ENCODE assay signal across 11 cellular contexts in genomic region chr14:55927059-55927458, GRCh38.
"Had no signal": no experiment of that assay in that cellular context is flagged by ENCODE, and none has a peak within 500 bp of the region (broad histone marks: within the 10 kb centered on the region; RNA-seq: fewer than 3 reads in every experiment).

No MANE protein-coding gene starts in this region.

- H3K4me1 ChIP-seq: esophagus muscularis mucosa, tibial artery had no signal

- H3K27ac ChIP-seq: esophagus muscularis mucosa, tibial artery had no signal

- H3K4me3 ChIP-seq: esophagus muscularis mucosa, tibial artery had no signal

- ATAC-seq: activated T-cell treated with anti-CD3 and anti-CD28 coated beads, Interleukin-2, amount 50 U/mL, for 4 hours; natural killer cell had no signal

- H3K36me3 ChIP-seq: esophagus muscularis mucosa, tibial artery had no signal

- H3K27me3 ChIP-seq: esophagus muscularis mucosa, tibial artery had no signal

- DNase-seq: activated CD4-positive, alpha-beta memory T cell treated with anti-CD3 and anti-CD28 coated beads for 36 hours; activated CD4-positive, alpha-beta T cell treated with anti-CD3 and anti-CD28 coated beads for 1 hour; activated gamma-delta T cell; activated T-cell treated with anti-CD3 and anti-CD28 coated beads, Interleukin-2, amount 50 U/mL, for 4 hours; amygdala; cerebellar nuclear complex; mammary epithelial cell; natural killer cell; SW 1271; tibial artery had no signal

- H3K9me3 ChIP-seq: esophagus muscularis mucosa, tibial artery had no signal
